ENCODE assay signal across 8 cellular contexts in the genomic region with DNA sequence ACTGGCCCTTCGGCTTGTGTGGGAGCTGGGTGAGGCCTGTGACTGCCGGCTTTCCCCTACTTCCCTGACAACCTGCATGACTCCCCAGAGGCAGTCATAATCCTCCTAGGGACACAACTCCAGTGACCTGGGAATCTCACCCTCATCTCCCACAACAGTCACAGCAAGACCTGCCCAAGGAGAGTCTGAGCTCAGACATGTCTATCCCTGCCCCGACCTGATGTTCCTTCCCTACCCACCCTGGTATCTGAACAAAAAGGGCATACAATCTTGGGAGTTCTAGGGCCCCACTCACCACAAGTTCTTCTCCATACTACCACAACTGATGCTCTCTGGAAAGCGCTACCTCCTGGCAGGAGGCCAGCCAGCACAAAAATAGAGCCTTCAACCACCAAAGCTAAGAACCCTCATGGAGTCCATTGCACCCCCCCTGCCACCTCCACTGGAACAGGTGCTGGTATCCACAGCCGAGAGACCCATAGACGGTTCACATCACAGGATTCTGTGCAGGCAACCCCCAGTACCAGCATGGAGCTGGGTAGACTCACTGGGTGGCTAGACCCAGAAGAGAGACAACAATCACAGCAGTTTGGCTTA.
"Had no signal": no experiment of that assay in that cellular context is flagged by ENCODE, and none has a peak within 500 bp of the region (broad histone marks: within the 10 kb centered on the region; RNA-seq: fewer than 3 reads in every experiment).

No MANE protein-coding gene starts in this region.

- DNase-seq: GDM1, GF-D8 had no signal

- FAIRE-seq: G401.6, GM12878, GM12891, GM12892, GM18507, GM19239 had no signal

- H3K4me3 ChIP-seq: GM12878 had no signal

- ATAC-seq: GM12878 had no signal
